Comparison of ENCODE assay signal across 8 cellular contexts in genomic region chr2:152176113-152176714, GRCh38. TPM values are rescaled to one million over a fixed set of nuclear protein-coding genes. Genes with fewer than 3 reads are reported as not detected.
A peak's percentile ranks its signal among the peaks of the same experiment; 100 is the strongest.
DNase-seq lines count a peak whose midpoint lies in the region; ATAC-seq and TF ChIP-seq lines count a peak whose summit lies in the region.

No MANE protein-coding gene starts in this region.

- H3K4me3 Mint-ChIP-seq in activated CD8-positive, alpha-beta T cell treated with anti-CD3 and anti-CD28 coated beads, Interleukin-2, amount 10 ng/mL, durations not matched to agents 7 days and 5 days: peak overlapping the region; percentile 97

- no peaks in the 10 kb centered on the region for H3K9me3 Mint-ChIP-seq in activated CD8-positive, alpha-beta T cell treated with anti-CD3 and anti-CD28 coated beads, Interleukin-2, amount 10 ng/mL, durations not matched to agents 7 days and 5 days (ENCODE audit: insufficient read depth)

- DNase-seq in AG10803 (ENCODE audit: low read depth) (peak; percentile 22), left ventricle myocardium superior (no peak), NCI-H1694 treated with DMSO at 0.1 percent for 48 hours (lab: John Stamatoyannopoulos, UW) (no peak), SHP77 treated with DMSO at 0.1 percent for 48 hours (lab: John Stamatoyannopoulos, UW) (no peak)
- no peak for DNase-seq in activated CD8-positive, alpha-beta T cell treated with anti-CD3 and anti-CD28 coated beads, Interleukin-2, amount 10 ng/mL, durations not matched to agents 7 days and 5 days

- H3K27me3 Mint-ChIP-seq in activated CD8-positive, alpha-beta T cell treated with anti-CD3 and anti-CD28 coated beads, Interleukin-2, amount 10 ng/mL, durations not matched to agents 7 days and 5 days (ENCODE audit: low read depth): peaks cover 3% of the 10 kb centered on the region

- intact Hi-C loops in left ventricle myocardium superior (cut with micrococcal nuclease): no loop called here

- CTCF ChIA-PET in activated CD8-positive, alpha-beta T cell treated with anti-CD3 and anti-CD28 coated beads, Interleukin-2, amount 10 ng/mL, durations not matched to agents 7 days and 5 days (lab: Charles Lee): interaction anchor here (0.6 to 4.8 kb wide), 21 partner anchors 9 to 567 kb away, joined by 3 to 64 read pairs (median 4); partner anchors contain the start of gene ARL6IP6

- POLR2A ChIA-PET in activated CD8-positive, alpha-beta T cell treated with anti-CD3 and anti-CD28 coated beads, Interleukin-2, amount 10 ng/mL, durations not matched to agents 7 days and 5 days (lab: Charles Lee): interaction anchor here (0.6 to 0.9 kb wide), 3 partner anchors 448 to 488 kb away, joined by 3 to 4 read pairs (median 4); no protein-coding TSS in a partner anchor

- peak overlapping the region; percentile 41 to 100 (median 98) for H3K27ac ChIP-seq in skin epidermis

- ATAC-seq in GM19043 (IDR thresholded peaks at IDR 0.05; ENCODE audit: low read depth, unreplicated experiment) (peak; percentile 4), HG03280 (IDR thresholded peaks at IDR 0.05; ENCODE audit: unreplicated experiment) (peak; percentile 18), left ventricle myocardium superior (peak; percentile 7)
- no peak for ATAC-seq in activated CD8-positive, alpha-beta T cell treated with anti-CD3 and anti-CD28 coated beads, Interleukin-2, amount 10 ng/mL, durations not matched to agents 7 days and 5 days

- peak overlapping the region; percentile 97 for H3K4me3 ChIP-seq in AG10803 (ENCODE audit: low read length)
- peak overlapping the region; percentile 55 to 88 (median 67) for H3K4me3 ChIP-seq in skin epidermis

- TF ChIP-seq CTCF in AG10803 (conservative IDR thresholded peaks at IDR 0.05; ENCODE audit: low read length): no peak

- peaks cover 6% of the 10 kb centered on the region for H3K36me3 Mint-ChIP-seq in activated CD8-positive, alpha-beta T cell treated with anti-CD3 and anti-CD28 coated beads, Interleukin-2, amount 10 ng/mL, durations not matched to agents 7 days and 5 days (ENCODE audit: low read depth)

- peak overlapping the region; percentile 100 for H3K27ac Mint-ChIP-seq in activated CD8-positive, alpha-beta T cell treated with anti-CD3 and anti-CD28 coated beads, Interleukin-2, amount 10 ng/mL, durations not matched to agents 7 days and 5 days

- H3K4me1 Mint-ChIP-seq in activated CD8-positive, alpha-beta T cell treated with anti-CD3 and anti-CD28 coated beads, Interleukin-2, amount 10 ng/mL, durations not matched to agents 7 days and 5 days (ENCODE audit: low read depth): peaks cover 29% of the 10 kb centered on the region

RNA-seq across cellular contexts. Expression of gene STAM2, which starts 0.7 kb away (rescaled TPM):
- total RNA-seq in activated CD8-positive, alpha-beta T cell treated with anti-CD3 and anti-CD28 coated beads, Interleukin-2, amount 10 ng/mL, durations not matched to agents 7 days and 5 days: 10 to 100 TPM; 15.5 to 17.5 TPM
- total RNA-seq in left ventricle myocardium superior: 24.1 TPM
